Comparison of ENCODE assay signal across 30 cellular contexts in the genomic region with DNA sequence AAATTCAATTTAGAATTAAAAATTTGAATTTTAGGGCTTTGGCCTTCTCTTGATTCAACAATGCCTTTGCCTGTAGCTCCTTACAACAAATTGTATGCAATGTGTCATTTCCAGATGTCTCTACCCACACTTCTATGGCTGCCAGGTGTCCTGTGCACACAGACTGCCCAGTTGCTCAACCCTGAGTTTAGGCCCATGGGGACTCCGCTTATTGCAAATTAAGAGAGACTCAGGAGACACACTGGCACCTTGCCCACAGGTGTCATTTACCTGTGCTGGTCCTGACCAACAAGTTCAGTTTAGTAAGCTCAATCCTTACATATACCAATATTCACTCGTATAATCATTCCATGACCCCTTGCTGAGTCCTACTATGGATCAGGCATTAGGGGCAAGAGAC.
"Had no signal": no experiment of that assay in that cellular context is flagged by ENCODE, and none has a peak within 500 bp of the region (broad histone marks: within the 10 kb centered on the region; RNA-seq: fewer than 3 reads in every experiment).

No MANE protein-coding gene starts in this region.

- H3K36me3 ChIP-seq: MG63, SJCRH30 had no signal

- H3K9me3 ChIP-seq: MG63, SJCRH30 had no signal

- H3K27me3 ChIP-seq: MG63, SJCRH30 had no signal

- H3K27ac ChIP-seq: PC-9, RWPE1, SJCRH30, SK-N-MC had no signal

- DNase-seq: Kasumi-1, KG1, MG63, NCI-H1048, NCI-H1092 treated with DMSO at 0.1 percent for 48 hours, NCI-H1105 treated with DMSO at 0.1 percent for 48 hours, NCI-H1417, NCI-H1436, NCI-H146, NCI-H1694, NCI-H187, NCI-H1930, NCI-H2029 treated with DMSO at 0.1 percent for 48 hours, NCI-H2081 treated with DMSO at 0.1 percent for 48 hours, NCI-H2107, NCI-H2171, NCI-H226, NCI-H446 treated with DMSO at 0.1 percent for 48 hours, NCI-H510A, NCI-H524, NCI-H774, SHP77, SJCRH30 had no signal

- H3K4me1 ChIP-seq: SJCRH30 had no signal

- H3K4me3 ChIP-seq: K562, MG63, PC-9, SJCRH30, SK-N-MC had no signal

- ATAC-seq: K562, Panc1, Right ventricle myocardium inferior, SK-N-SH treated with all-trans-retinoic acid at 6 μM for 48 hours had no signal
